In genomic region chr12:63821781-63822251, GRCh38 we compare ENCODE assay signal across 9 cellular contexts. TPM values are rescaled to one million over a fixed set of nuclear protein-coding genes. Genes with fewer than 3 reads are reported as not detected.
DNase-seq lines count a peak whose midpoint lies in the region; ATAC-seq, FAIRE-seq and TF ChIP-seq lines count a peak whose summit lies in the region.
"Had no signal": no experiment of that assay in that cellular context is flagged by ENCODE, and none has a peak within 500 bp of the region (broad histone marks: within the 10 kb centered on the region; RNA-seq: fewer than 3 reads in every experiment).

No MANE protein-coding gene starts in this region.

- peak overlapping the region; percentile 80 for H3K4me3 ChIP-seq in GM23248
- H3K4me3 ChIP-seq in keratinocyte (ENCODE audit: control insufficient read depth in 2 of 3, extremely low read depth in 1 of 3, insufficient read depth in 2 of 3, low read depth in 1 of 3, low read length in 3 of 3), result peak overlapping the region; percentile 33 to 74 (median 53)
- H3K4me3 ChIP-seq in stomach, result peak overlapping the region; percentile 41 to 46 (median 42)

- H3K4me1 Mint-ChIP-seq in activated naive CD8-positive, alpha-beta T cell treated with anti-CD3 and anti-CD28 coated beads, Interleukin-2, amount 50 U/mL, for 24 hours, result peaks cover 5% of the 10 kb centered on the region

- FAIRE-seq in keratinocyte (lab: Jason Lieb, UNC), result no peak

- dilution Hi-C loops in keratinocyte (cut with MboI; ENCODE audit: extremely low pct_ligation_motif_present, low sequenced_read_pairs), result no loop called here

- ATAC-seq in activated naive CD8-positive, alpha-beta T cell treated with anti-CD3 and anti-CD28 coated beads, Interleukin-2, amount 50 U/mL, for 24 hours, result no peak
- no peak for ATAC-seq in GM18907 (IDR thresholded peaks at IDR 0.05; ENCODE audit: unreplicated experiment)

- H3K9me1 ChIP-seq in keratinocyte (ENCODE audit: control insufficient read depth, extremely low read depth, insufficient read depth, low read length), result no peaks in the 10 kb centered on the region

- no peaks in the 10 kb centered on the region for H3K79me2 ChIP-seq in GM23248 (ENCODE audit: insufficient read depth)
- no peaks in the 10 kb centered on the region for H3K79me2 ChIP-seq in keratinocyte (ENCODE audit: control insufficient read depth, insufficient read depth, low read length)

- peak; percentile 72 for DNase-seq in GM23248
- DNase-seq in activated naive CD8-positive, alpha-beta T cell treated with anti-CD3 and anti-CD28 coated beads, Interleukin-2, amount 50 U/mL, for 24 hours, result no peak
- DNase-seq in keratinocyte (ENCODE audit: low read depth, low spot score), result no peak
- DNase-seq in stomach, result no peak
- no peak for DNase-seq in DMS79 (lab: John Stamatoyannopoulos, UW)
- DNase-seq in mesenteric fat pad (ENCODE audit: low spot score), result no peak
- DNase-seq in stimulated activated CD4-positive, alpha-beta T cell treated with anti-CD3 and anti-CD28 coated beads, Interleukin-4, amount 100 ng/mL, for 4 hours, result no peak
- DNase-seq: RPMI8226 had no signal

- H4K20me1 ChIP-seq in GM23248 (ENCODE audit: insufficient read depth) (no peaks in the 10 kb centered on the region), keratinocyte (ENCODE audit: control insufficient read depth, extremely low read depth, insufficient read depth, low read length) (no peaks in the 10 kb centered on the region)

- 4 to 5% methylated on average over 26 to 38 of the region's 38 CpGs for WGBS in GM23248 (ENCODE audit: low coverage in 1 of 2, low lambda C conversion rate in 2 of 2, missing lambda C conversion rate in 2 of 2), 2 experiments
- 25 to 46% (median 36%) methylated on average over 38 of the region's 38 CpGs for WGBS in stomach, 5 donors

- no peak for TF ChIP-seq EP300 in stomach (IDR thresholded peaks at IDR 0.05)

- TF ChIP-seq CTCF in keratinocyte (optimal IDR thresholded peaks at IDR 0.05 in 1 of 3, IDR thresholded peaks at IDR 0.05 in 1 of 3, conservative IDR thresholded peaks at IDR 0.05 in 1 of 3; ENCODE audit: extremely low read depth in 1 of 3, insufficient read depth in 2 of 3, low read length in 3 of 3), result no peak
- TF ChIP-seq CTCF in stomach (IDR thresholded peaks at IDR 0.05), result no peak

- in situ Hi-C loops in GM23248 (cut with MboI), result loop anchor here (10.0 kb wide), 1 partner anchor 573 kb away; the partner anchor contains the start of gene C12orf56

- H3K9me2 ChIP-seq in GM23248 (ENCODE audit: insufficient read depth), result no peaks in the 10 kb centered on the region

- H3K9ac ChIP-seq in GM23248 (peak overlapping the region; percentile 77), keratinocyte (ENCODE audit: control insufficient read depth, extremely low read depth, insufficient read depth, low read length) (peak overlapping the region; percentile 35)

- peak overlapping the region; percentile 64 for H3K4me3 Mint-ChIP-seq in activated naive CD8-positive, alpha-beta T cell treated with anti-CD3 and anti-CD28 coated beads, Interleukin-2, amount 50 U/mL, for 24 hours

- H3K9me3 ChIP-seq in GM23248 (ENCODE audit: low read depth) (no peaks in the 10 kb centered on the region), keratinocyte (ENCODE audit: control insufficient read depth, low read depth, low read length) (no peaks in the 10 kb centered on the region), stomach (peaks cover 0 to 19% (median 5%) of the 10 kb centered on the region in 4 donors)

- H3F3A ChIP-seq in GM23248 (ENCODE audit: insufficient read depth), result no peaks in the 10 kb centered on the region

- TF ChIP-seq POLR2A in stomach (IDR thresholded peaks at IDR 0.05), result no peak

- peaks cover 12% of the 10 kb centered on the region for H3K9me3 Mint-ChIP-seq in activated naive CD8-positive, alpha-beta T cell treated with anti-CD3 and anti-CD28 coated beads, Interleukin-2, amount 50 U/mL, for 24 hours

- H3K4me1 ChIP-seq in GM23248 (ENCODE audit: insufficient read depth), result peaks cover 4% of the 10 kb centered on the region; the same call in 1 of the 2 replicates
- H3K4me1 ChIP-seq in keratinocyte (ENCODE audit: control insufficient read depth, extremely low read depth, insufficient read depth, low read length), result peaks cover 7% of the 10 kb centered on the region
- H3K4me1 ChIP-seq in stomach, result peaks cover 0 to 12% (median 0%) of the 10 kb centered on the region in 4 donors

- H3K36me3 ChIP-seq in GM23248 (ENCODE audit: low read depth) (no peaks in the 10 kb centered on the region), keratinocyte (ENCODE audit: control insufficient read depth in 2 of 2, extremely low read depth in 1 of 2, insufficient read depth in 2 of 2, low read length in 2 of 2) (no peaks in the 10 kb centered on the region), stomach (no peaks in the 10 kb centered on the region)

- H2AFZ ChIP-seq in GM23248, result peak overlapping the region; percentile 98
- peak overlapping the region; percentile 94 for H2AFZ ChIP-seq in keratinocyte (ENCODE audit: control insufficient read depth, low read length)

- no peak overlapping the region for H3K27ac Mint-ChIP-seq in activated naive CD8-positive, alpha-beta T cell treated with anti-CD3 and anti-CD28 coated beads, Interleukin-2, amount 50 U/mL, for 24 hours

- H3K27me3 ChIP-seq in GM23248 (replicated peaks; ENCODE audit: insufficient read depth) (no peaks in the 10 kb centered on the region), keratinocyte (ENCODE audit: control insufficient read depth, extremely low read depth, insufficient read depth, low read length) (no peaks in the 10 kb centered on the region), stomach (peaks cover 0 to 16% (median 7%) of the 10 kb centered on the region in 3 donors)

- peaks cover 2% of the 10 kb centered on the region for H3K36me3 Mint-ChIP-seq in activated naive CD8-positive, alpha-beta T cell treated with anti-CD3 and anti-CD28 coated beads, Interleukin-2, amount 50 U/mL, for 24 hours (ENCODE audit: low read depth)

- peak overlapping the region; percentile 88 for H3K4me2 ChIP-seq in GM23248 (ENCODE audit: unreplicated experiment)
- H3K4me2 ChIP-seq in keratinocyte (ENCODE audit: control insufficient read depth, extremely low read depth, insufficient read depth, low read depth, low read length), result peak overlapping the region; percentile 91

- peaks cover 30% of the 10 kb centered on the region for H3K27me3 Mint-ChIP-seq in activated naive CD8-positive, alpha-beta T cell treated with anti-CD3 and anti-CD28 coated beads, Interleukin-2, amount 50 U/mL, for 24 hours

- H3K27ac ChIP-seq in GM23248 (peak overlapping the region; percentile 1), keratinocyte (ENCODE audit: control insufficient read depth, insufficient read depth, low read length) (peak overlapping the region; percentile 64), stomach (peak overlapping the region in 3 of 5 donors; percentile 22 to 65 (median 52))

- intact Hi-C loops in stomach (cut with DNase I; ENCODE audit: low total_unique reads), result no loop called here

RNA-seq across cellular contexts. Expression of gene SRGAP1, which starts 22.7 kb away (rescaled TPM):
- 12.4 and 13.0 TPM in 2 replicates for total RNA-seq in GM23248 (2014; rRNA removed; shearing (Covaris generic))
- polyA plus RNA-seq in GM23248 (2016; fragmentation: Nextera tagmentation; extraction: Ambion mirVana), result 27.0 and 29.4 TPM in 2 replicates
- 2.3 to 5.6 TPM (median 4.5 TPM) in 3 replicates for polyA plus RNA-seq in keratinocyte
- polyA plus RNA-seq in keratinocyte (2011; ENCODE audit: low read depth), result 35.6 TPM
- 3.0 and 4.1 TPM in 2 replicates for polyA plus RNA-seq in keratinocyte (2011; cell fraction: cytosol; rRNA removed)
- 11.3 and 12.6 TPM in 2 replicates for polyA plus RNA-seq in keratinocyte (2011; cell fraction: nucleus; rRNA removed)
- polyA plus RNA-seq in keratinocyte (2012; ENCODE audit: low replicate concordance), result 4.0 and 5.6 TPM in 2 replicates
- polyA minus RNA-seq in keratinocyte, result 10.9 to 25.9 TPM (median 19.6 TPM) in 3 replicates
- 13.0 TPM for polyA minus RNA-seq in keratinocyte (2011; cell fraction: cytosol; rRNA and poly(A)+ RNA removed)
- 18.9 and 51.8 TPM in 2 replicates for polyA minus RNA-seq in keratinocyte (2011; cell fraction: nucleus; rRNA and poly(A)+ RNA removed)
- total RNA-seq in stomach, result 10 to 100 TPM in 4 of 5 donors, 1 to 10 TPM in 1; 5.7 to 37.9 (median 17.9) TPM
- 1 to 10 TPM in 1 of 3 donors, under 1 TPM in 2; 0.70 to 1.1 (median 0.92) TPM for polyA plus RNA-seq in stomach
- 20.5 TPM for total RNA-seq in mesenteric fat pad

RNA-seq across cellular contexts. Expression of gene RXYLT1, which starts 42.1 kb away (rescaled TPM):
- total RNA-seq in GM23248 (2014; rRNA removed; shearing (Covaris generic)), result 12.1 and 19.9 TPM in 2 replicates
- polyA plus RNA-seq in GM23248 (2016; fragmentation: Nextera tagmentation; extraction: Ambion mirVana) (15.4 and 17.1 TPM in 2 replicates), keratinocyte (10.2 to 17.0 TPM (median 16.5 TPM) in 3 replicates), stomach (10 to 100 TPM in 2 of 3 donors, 1 to 10 TPM in 1; 7.7 to 14.4 (median 10.8) TPM)
- 5.9 TPM for polyA plus RNA-seq in keratinocyte (2011; ENCODE audit: low read depth)
- 11.9 and 18.2 TPM in 2 replicates for polyA plus RNA-seq in keratinocyte (2011; cell fraction: cytosol; rRNA removed)
- 9.4 and 15.3 TPM in 2 replicates for polyA plus RNA-seq in keratinocyte (2011; cell fraction: nucleus; rRNA removed)
- polyA plus RNA-seq in keratinocyte (2012; ENCODE audit: low replicate concordance), result 14.6 and 15.0 TPM in 2 replicates
- polyA minus RNA-seq in keratinocyte, result 3.9 to 6.2 TPM (median 5.5 TPM) in 3 replicates
- 12.1 TPM for polyA minus RNA-seq in keratinocyte (2011; cell fraction: cytosol; rRNA and poly(A)+ RNA removed)
- polyA minus RNA-seq in keratinocyte (2011; cell fraction: nucleus; rRNA and poly(A)+ RNA removed), result 5.3 and 8.2 TPM in 2 replicates
- total RNA-seq in stomach (10 to 100 TPM in 3 of 5 donors, 1 to 10 TPM in 2; 4.5 to 33.0 (median 11.6) TPM), mesenteric fat pad (15.1 TPM)

Comparison
In these comparisons a context has a peak if more than half of its experiments do, and no peak if none do; other contexts are left out.
1. H3K27ac ChIP-seq: peak in every context shown above with its lines; median percentile 64 in keratinocyte; 52 in stomach; 1 in GM23248.